In genomic region chr5:180080670-180081280, GRCh38 we compare ENCODE assay signal across 13 cellular contexts. TPM values are rescaled to one million over a fixed set of nuclear protein-coding genes. Genes with fewer than 3 reads are reported as not detected.
DNase-seq lines count a peak whose midpoint lies in the region; ATAC-seq and TF ChIP-seq lines count a peak whose summit lies in the region.
"Had no signal": no experiment of that assay in that cellular context is flagged by ENCODE, and none has a peak within 500 bp of the region (broad histone marks: within the 10 kb centered on the region; RNA-seq: fewer than 3 reads in every experiment).

No MANE protein-coding gene starts in this region.

- H3K79me2 ChIP-seq in Karpas-422 (ENCODE audit: low read length) (no peaks in the 10 kb centered on the region), GM23338 (replicated peaks; ENCODE audit: insufficient read depth) (no peaks in the 10 kb centered on the region)

- H3K4me1 Mint-ChIP-seq in activated CD8-positive, alpha-beta T cell treated with anti-CD3 and anti-CD28 coated beads, Interleukin-2, amount 10 ng/mL, durations not matched to agents 7 days and 5 days (ENCODE audit: low read depth), result peaks cover 24% of the 10 kb centered on the region
- peaks cover 30% of the 10 kb centered on the region for H3K4me1 Mint-ChIP-seq in dendritic cell treated with granulocyte-macrophage colony-stimulating factor and Interleukin-4, amounts not matched to agents 40 ng/mL and 50 ng/mL, for 4 days (ENCODE audit: low read depth)
- H3K4me1 Mint-ChIP-seq in GM23338, result peaks cover 37% of the 10 kb centered on the region

- H2AFZ ChIP-seq in Karpas-422 (ENCODE audit: low read length), result no peak overlapping the region
- H2AFZ ChIP-seq in GM23338, result no peak overlapping the region

- H3K27me3 Mint-ChIP-seq in activated CD8-positive, alpha-beta T cell treated with anti-CD3 and anti-CD28 coated beads, Interleukin-2, amount 10 ng/mL, durations not matched to agents 7 days and 5 days (ENCODE audit: low read depth), result peaks cover 32% of the 10 kb centered on the region
- peaks cover 37% of the 10 kb centered on the region for H3K27me3 Mint-ChIP-seq in dendritic cell treated with granulocyte-macrophage colony-stimulating factor and Interleukin-4, amounts not matched to agents 40 ng/mL and 50 ng/mL, for 4 days
- H3K27me3 Mint-ChIP-seq in GM23338 (ENCODE audit: insufficient read depth, low read depth, poor library complexity), result peaks cover 25% of the 10 kb centered on the region

- ATAC-seq in activated CD8-positive, alpha-beta T cell treated with anti-CD3 and anti-CD28 coated beads, Interleukin-2, amount 10 ng/mL, durations not matched to agents 7 days and 5 days, result no peak
- ATAC-seq in GM19328 (IDR thresholded peaks at IDR 0.05; ENCODE audit: unreplicated experiment) (no peak), HG03175 (IDR thresholded peaks at IDR 0.05; ENCODE audit: unreplicated experiment) (no peak), GM23338 (no peak)
- ATAC-seq: Right ventricle myocardium inferior had no signal

- H4K20me1 ChIP-seq in Karpas-422 (ENCODE audit: insufficient read depth, low read depth, low read length) (no peaks in the 10 kb centered on the region), GM23338 (replicated peaks; ENCODE audit: insufficient read depth) (no peaks in the 10 kb centered on the region)

- CTCF ChIA-PET in activated CD8-positive, alpha-beta T cell treated with anti-CD3 and anti-CD28 coated beads, Interleukin-2, amount 10 ng/mL, durations not matched to agents 7 days and 5 days (lab: Charles Lee), result interaction anchor here (2.1 to 6.2 kb wide), 2 partner anchors 10 to 279 kb away, joined by 6 to 33 read pairs; no protein-coding TSS in a partner anchor

- intact Hi-C loops in dendritic cell treated with granulocyte-macrophage colony-stimulating factor and Interleukin-4, amounts not matched to agents 40 ng/mL and 50 ng/mL, for 4 days (cut with micrococcal nuclease), result no loop called here

- no peaks in the 10 kb centered on the region for H3K9me2 ChIP-seq in Karpas-422 (replicated peaks; ENCODE audit: insufficient read depth, low read length)
- H3K9me2 ChIP-seq in GM23338 (ENCODE audit: insufficient read depth), result 0 out of 2 replicates have a peak, but pooled peaks cover 3% of the 10 kb centered on the region

- H3K27ac ChIP-seq in Karpas-422 (ENCODE audit: low read length), result no peak overlapping the region
- no peak overlapping the region for H3K27ac ChIP-seq in GM23338 (ENCODE audit: low read depth)
- H3K27ac ChIP-seq: spleen had no signal

- H3K36me3 ChIP-seq in Karpas-422 (ENCODE audit: insufficient read depth, low read length) (no peaks in the 10 kb centered on the region), GM23338 (ENCODE audit: insufficient read depth) (no peaks in the 10 kb centered on the region; the same call in 1 of the 2 replicates)
- H3K36me3 ChIP-seq: spleen had no signal

- POLR2A ChIA-PET in activated CD8-positive, alpha-beta T cell treated with anti-CD3 and anti-CD28 coated beads, Interleukin-2, amount 10 ng/mL, durations not matched to agents 7 days and 5 days (lab: Charles Lee), result no interaction called here

- H3K4me2 ChIP-seq in Karpas-422 (ENCODE audit: low read depth, low read length, poor library complexity, severe bottlenecking) (no peak overlapping the region), GM23338 (no peak overlapping the region)

- no peaks in the 10 kb centered on the region for H3K9me3 ChIP-seq in Karpas-422 (ENCODE audit: low read length)
- H3K9me3 ChIP-seq: spleen had no signal

- no peaks in the 10 kb centered on the region for H3K4me1 ChIP-seq in Karpas-422 (ENCODE audit: low read length)
- H3K4me1 ChIP-seq in GM23338 (ENCODE audit: insufficient read depth), result peaks cover 33% of the 10 kb centered on the region

- no peak overlapping the region for H3K9ac ChIP-seq in Karpas-422 (ENCODE audit: low read length)

- peaks cover 21% of the 10 kb centered on the region for H3F3A ChIP-seq in GM23338 (replicated peaks; ENCODE audit: low read depth)

- no peak overlapping the region for H3K4me3 ChIP-seq in Karpas-422 (ENCODE audit: low read length)
- H3K4me3 ChIP-seq in GM23338, result no peak overlapping the region

- no peak overlapping the region for H3K27ac Mint-ChIP-seq in activated CD8-positive, alpha-beta T cell treated with anti-CD3 and anti-CD28 coated beads, Interleukin-2, amount 10 ng/mL, durations not matched to agents 7 days and 5 days
- H3K27ac Mint-ChIP-seq in dendritic cell treated with granulocyte-macrophage colony-stimulating factor and Interleukin-4, amounts not matched to agents 40 ng/mL and 50 ng/mL, for 4 days, result no peak overlapping the region
- no peak overlapping the region for H3K27ac Mint-ChIP-seq in GM23338

- H3K36me3 Mint-ChIP-seq in activated CD8-positive, alpha-beta T cell treated with anti-CD3 and anti-CD28 coated beads, Interleukin-2, amount 10 ng/mL, durations not matched to agents 7 days and 5 days (ENCODE audit: low read depth), result no peaks in the 10 kb centered on the region
- no peaks in the 10 kb centered on the region for H3K36me3 Mint-ChIP-seq in dendritic cell treated with granulocyte-macrophage colony-stimulating factor and Interleukin-4, amounts not matched to agents 40 ng/mL and 50 ng/mL, for 4 days (ENCODE audit: low read depth)
- H3K36me3 Mint-ChIP-seq in GM23338 (ENCODE audit: low read depth), result peaks cover 34% of the 10 kb centered on the region

- DNase-seq in Karpas-422, result peak; percentile 31
- peak; percentile 48 for DNase-seq in activated CD8-positive, alpha-beta T cell treated with anti-CD3 and anti-CD28 coated beads, Interleukin-2, amount 10 ng/mL, durations not matched to agents 7 days and 5 days
- peak in 2 of 3 experiments; percentile 22 to 54 for DNase-seq in stimulated activated CD4-positive, alpha-beta T cell treated with anti-CD3 and anti-CD28 coated beads, TNF-alpha, amount 100 ng/mL, for 24 hours (ENCODE audit: low read depth in 3 of 3)
- no peak for DNase-seq in NCI-H2029 (lab: John Stamatoyannopoulos, UW)
- DNase-seq in GM23338 (ENCODE audit: low spot score), result no peak
- DNase-seq: COR-L47, NCI-H146, NCI-H69, spleen had no signal

- no peaks in the 10 kb centered on the region for H3K27me3 ChIP-seq in Karpas-422 (ENCODE audit: low read length)
- no peaks in the 10 kb centered on the region for H3K27me3 ChIP-seq in GM23338 (ENCODE audit: insufficient read depth)

- H3K4me3 Mint-ChIP-seq in activated CD8-positive, alpha-beta T cell treated with anti-CD3 and anti-CD28 coated beads, Interleukin-2, amount 10 ng/mL, durations not matched to agents 7 days and 5 days, result peak overlapping the region; percentile 16
- peak overlapping the region; percentile 52 for H3K4me3 Mint-ChIP-seq in dendritic cell treated with granulocyte-macrophage colony-stimulating factor and Interleukin-4, amounts not matched to agents 40 ng/mL and 50 ng/mL, for 4 days
- no peak overlapping the region for H3K4me3 Mint-ChIP-seq in GM23338

- no peaks in the 10 kb centered on the region for H3K9me3 Mint-ChIP-seq in activated CD8-positive, alpha-beta T cell treated with anti-CD3 and anti-CD28 coated beads, Interleukin-2, amount 10 ng/mL, durations not matched to agents 7 days and 5 days (ENCODE audit: insufficient read depth)
- no peaks in the 10 kb centered on the region for H3K9me3 Mint-ChIP-seq in dendritic cell treated with granulocyte-macrophage colony-stimulating factor and Interleukin-4, amounts not matched to agents 40 ng/mL and 50 ng/mL, for 4 days
- peaks cover 36% of the 10 kb centered on the region for H3K9me3 Mint-ChIP-seq in GM23338

- no peak for TF ChIP-seq CTCF in GM23338 (conservative IDR thresholded peaks at IDR 0.05; ENCODE audit: low read depth in 2 of 2)

TF ChIP-seq in GM23338, 12 proteins besides CTCF, POLR2A, EP300 and RAD21 (continues in another document):
- TF ChIP-seq CREB1 (CRISPR knock-in tag; IDR thresholded peaks at IDR 0.05; ENCODE audit: low read depth), result no peak

RNA-seq across cellular contexts. Expression of gene RNF130, which starts 9.2 kb away (rescaled TPM):
- 0.41 TPM in 1 of 2 replicates, not detected in the other for total RNA-seq in Karpas-422 (2014; rRNA removed; shearing (Covaris generic); ENCODE audit: low replicate concordance)
- total RNA-seq in activated CD8-positive, alpha-beta T cell treated with anti-CD3 and anti-CD28 coated beads, Interleukin-2, amount 10 ng/mL, durations not matched to agents 7 days and 5 days, result 1 to 10 TPM; 4.0 to 5.5 TPM
- 65.1 and 97.3 TPM in 2 replicates for total RNA-seq in GM23338 (2014; rRNA removed; shearing (Covaris generic))
- polyA plus RNA-seq in GM23338 (2016; fragmentation: Nextera tagmentation; extraction: Ambion mirVana), result 55.1 and 60.1 TPM in 2 replicates

Comparison
In these comparisons a context has a peak if more than half of its experiments do, and no peak if none do; other contexts are left out.
1. DNase-seq: peak in Karpas-422 (single experiment), activated CD8-positive, alpha-beta T cell treated with anti-CD3 and anti-CD28 coated beads, Interleukin-2, amount 10 ng/mL, durations not matched to agents 7 days and 5 days (single experiment) and stimulated activated CD4-positive, alpha-beta T cell treated with anti-CD3 and anti-CD28 coated beads, TNF-alpha, amount 100 ng/mL, for 24 hours (2 of 3); none in NCI-H2029 (single experiment) and GM23338 (single experiment).
2. RNA of gene RNF130, which starts 9.2 kb away (total RNA-seq): 65.1 to 97.3 TPM in GM23338; 4.0 to 5.5 TPM in activated CD8-positive, alpha-beta T cell treated with anti-CD3 and anti-CD28 coated beads, Interleukin-2, amount 10 ng/mL, durations not matched to agents 7 days and 5 days and 0.41 TPM in Karpas-422; every median in the first group is over 10 times any median in the second.